In genomic region chr5:16992006-16992405, GRCh38 we compare ENCODE assay signal across 17 cellular contexts. TPM values are rescaled to one million over a fixed set of nuclear protein-coding genes. Genes with fewer than 3 reads are reported as not detected.
DNase-seq lines count a peak whose midpoint lies in the region; ATAC-seq, FAIRE-seq and TF ChIP-seq lines count a peak whose summit lies in the region.
"Had no signal": no experiment of that assay in that cellular context is flagged by ENCODE, and none has a peak within 500 bp of the region (broad histone marks: within the 10 kb centered on the region; RNA-seq: fewer than 3 reads in every experiment).

No MANE protein-coding gene starts in this region.

- TF ChIP-seq CTCF in mammary epithelial cell (conservative IDR thresholded peaks at IDR 0.05 in 1 of 2, IDR thresholded peaks at IDR 0.05 in 1 of 2; ENCODE audit: extremely low read depth in 1 of 2, insufficient read depth in 1 of 2, low read depth in 1 of 2, low read length in 2 of 2) (no peak), tibial nerve (IDR thresholded peaks at IDR 0.05) (no peak), left lung (IDR thresholded peaks at IDR 0.05) (no peak)

- no peaks in the 10 kb centered on the region for H3K79me2 ChIP-seq in mammary epithelial cell (ENCODE audit: insufficient read depth, low read length)

- H3K9me3 ChIP-seq in mammary epithelial cell (replicated peaks; ENCODE audit: insufficient read depth, low read length) (no peaks in the 10 kb centered on the region), tibial nerve (no peaks in the 10 kb centered on the region), left lung (no peaks in the 10 kb centered on the region)
- H3K9me3 ChIP-seq: colonic mucosa, gastroesophageal sphincter, right lobe of liver had no signal

- intact Hi-C loops in mammary epithelial cell (cut with micrococcal nuclease), result no loop called here
- intact Hi-C loops in left lung (cut with DNase I), result no loop called here

- no peak for FAIRE-seq in GM12891 (lab: Jason Lieb, UNC)

- H3K27me3 ChIP-seq in mammary epithelial cell (ENCODE audit: insufficient read depth, low read length), result no peaks in the 10 kb centered on the region
- H3K27me3 ChIP-seq in tibial nerve, result no peaks in the 10 kb centered on the region
- no peaks in the 10 kb centered on the region for H3K27me3 ChIP-seq in left lung
- H3K27me3 ChIP-seq: colonic mucosa, gastroesophageal sphincter, right lobe of liver had no signal

- no peak for TF ChIP-seq EP300 in tibial nerve (IDR thresholded peaks at IDR 0.05)

- BruUV-seq in mammary epithelial cell (replicated peaks; lab: Mats Ljungman, UMichigan), result no TSS peak

- WGBS in mammary epithelial cell (ENCODE audit: low coverage, missing lambda C conversion rate), result 69% methylated on average over 2 of the region's 2 CpGs
- 66 to 79% methylated on average over 2 of the region's 2 CpGs for whole genome bisulfite sequencing in tibial nerve, 2 donors

- DNase-seq in EH (ENCODE audit: low read depth) (peak; percentile 69), LHCN-M2 (ENCODE audit: low read depth) (peak; percentile 89), mammary epithelial cell (peak; percentile 95), lung microvascular endothelial cell (ENCODE audit: low read depth in 2 of 2) (peak; percentile 31), tibial nerve (ENCODE audit: low spot score in 2 of 2) (no peak), left lung (no peak), GM12891 (ENCODE audit: insufficient read length, low spot score) (no peak)
- DNase-seq: activated naive CD4-positive, alpha-beta T cell treated with anti-CD3 and anti-CD28 coated beads, Interleukin-2, amount 10 ng/mL, durations not matched to agents 7 days and 5 days; CD4-positive, CD25-positive, alpha-beta regulatory T cell; colonic mucosa; left cardiac atrium; naive B cell; right lobe of liver had no signal

- no peaks in the 10 kb centered on the region for H4K20me1 ChIP-seq in mammary epithelial cell (ENCODE audit: insufficient read depth, low read length)

- H3K4me1 ChIP-seq in mammary epithelial cell (ENCODE audit: insufficient read depth, low read length) (peaks cover 15% of the 10 kb centered on the region), tibial nerve (no peaks in the 10 kb centered on the region), left lung (no peaks in the 10 kb centered on the region)
- H3K4me1 ChIP-seq: colonic mucosa, gastroesophageal sphincter, right lobe of liver had no signal

- CTCF ChIA-PET in mammary epithelial cell (lab: Charles Lee; ENCODE audit: low non-redundant PET), result no interaction called here

- no peak overlapping the region for H3K4me2 ChIP-seq in mammary epithelial cell (ENCODE audit: insufficient read depth, low read depth, low read length)

- in situ Hi-C loops in mammary epithelial cell (cut with MboI; ENCODE audit: low sequenced_read_pairs in 2 of 2), result no loop called here

- H2AFZ ChIP-seq in mammary epithelial cell (ENCODE audit: low read depth, low read length), result no peak overlapping the region

- no peak overlapping the region for H3K9ac ChIP-seq in mammary epithelial cell (ENCODE audit: insufficient read depth, low read length)

- no peak for ATAC-seq in left lung
- ATAC-seq in HG02884 (IDR thresholded peaks at IDR 0.05; ENCODE audit: unreplicated experiment), result no peak
- ATAC-seq: gastroesophageal sphincter, left cardiac atrium, right lobe of liver had no signal

- no peak overlapping the region for H3K27ac ChIP-seq in mammary epithelial cell (ENCODE audit: insufficient read depth, low read depth, low read length)
- H3K27ac ChIP-seq in tibial nerve, result no peak overlapping the region
- no peak overlapping the region for H3K27ac ChIP-seq in left lung
- H3K27ac ChIP-seq: colonic mucosa, gastroesophageal sphincter, HL-60, right lobe of liver had no signal

- no peak overlapping the region for H3K4me3 ChIP-seq in mammary epithelial cell (replicated peaks in 1 of 3; ENCODE audit: insufficient read depth in 1 of 3, low read depth in 2 of 3, low read length in 3 of 3)
- H3K4me3 ChIP-seq in tibial nerve, result no peak overlapping the region
- H3K4me3 ChIP-seq in left lung, result no peak overlapping the region
- H3K4me3 ChIP-seq: colonic mucosa, gastroesophageal sphincter, right lobe of liver had no signal

- no peak for TF ChIP-seq POLR2A in tibial nerve (IDR thresholded peaks at IDR 0.05)
- TF ChIP-seq POLR2A in GM12891 (IDR thresholded peaks at IDR 0.05; ENCODE audit: low read depth, low read length), result no peak

- H3K36me3 ChIP-seq in mammary epithelial cell (ENCODE audit: insufficient read depth, low read length), result no peaks in the 10 kb centered on the region
- H3K36me3 ChIP-seq in tibial nerve, result no peaks in the 10 kb centered on the region
- no peaks in the 10 kb centered on the region for H3K36me3 ChIP-seq in left lung
- H3K36me3 ChIP-seq: colonic mucosa, gastroesophageal sphincter, right lobe of liver had no signal

- dilution Hi-C loops in mammary epithelial cell (cut with HindIII; ENCODE audit: low sequenced_read_pairs), result no loop called here

TF ChIP-seq in GM12891, 5 proteins besides CTCF, POLR2A, EP300 and RAD21:
- TF ChIP-seq PAX5 (IDR thresholded peaks at IDR 0.05; ENCODE audit: insufficient read depth, low read length, severe bottlenecking) (no peak), POLR2AphosphoS5 (IDR thresholded peaks at IDR 0.05; ENCODE audit: low read depth, low read length) (no peak), POU2F2 (IDR thresholded peaks at IDR 0.05; ENCODE audit: low read depth, low read length) (no peak), TAF1 (IDR thresholded peaks at IDR 0.05; ENCODE audit: low read depth, low read length) (no peak), SPI1 (IDR thresholded peaks at IDR 0.05; ENCODE audit: low read depth, low read length) (no peak)

RNA-seq across cellular contexts. Expression of gene MYO10, which starts 55.9 kb away (rescaled TPM):
- 21.5 and 29.8 TPM in 2 replicates for total RNA-seq in LHCN-M2 (2014; rRNA removed)
- 25.1 TPM for polyA plus RNA-seq in LHCN-M2 (2012)
- 10 to 100 TPM; 34.3 to 69.7 TPM for total RNA-seq in mammary epithelial cell
- 13.1 TPM for polyA plus RNA-seq in mammary epithelial cell
- polyA minus RNA-seq in mammary epithelial cell, result 126 TPM
- 55.8 and 59.5 TPM in 2 replicates for total RNA-seq in lung microvascular endothelial cell
- total RNA-seq in tibial nerve, result 10 to 100 TPM; 30.6 to 55.9 (median 38.2) TPM
- 10 to 100 TPM; 32.6 to 37.0 TPM for total RNA-seq in left lung
- 0.03 TPM for polyA plus RNA-seq in GM12891 (2012; ENCODE audit: low read depth, missing spikeins)
- total RNA-seq: T-helper 1 cell treated with Interleukin-12 subunit alpha and Interleukin-12 subunit beta and Interleukin-4 antibody, amounts not matched to agents 30 ng/mL and 1 ng/mL, for 36 hours had no signal

Comparison
In these comparisons a context has a peak if more than half of its experiments do, and no peak if none do; other contexts are left out.
1. DNase-seq: peak in EH (single experiment), LHCN-M2 (single experiment), mammary epithelial cell (single experiment) and lung microvascular endothelial cell (2 of 2); none in tibial nerve (0 of 2), left lung (0 of 2) and GM12891 (single experiment).